9 cellular contexts compared by ENCODE assay signal in genomic region chr17:45020354-45021138, GRCh38. TPM values are rescaled to one million over a fixed set of nuclear protein-coding genes. Genes with fewer than 3 reads are reported as not detected.
DNase-seq lines count a peak whose midpoint lies in the region; TF ChIP-seq lines count a peak whose summit lies in the region.
"Had no signal": no experiment of that assay in that cellular context is flagged by ENCODE, and none has a peak within 500 bp of the region (broad histone marks: within the 10 kb centered on the region; RNA-seq: fewer than 3 reads in every experiment).

No MANE protein-coding gene starts in this region.

- TF ChIP-seq CTCF in breast epithelium (IDR thresholded peaks at IDR 0.05) (no peak), PC-9 (conservative IDR thresholded peaks at IDR 0.05) (no peak)

- H3K36me3 ChIP-seq in breast epithelium (no peaks in the 10 kb centered on the region), stomach smooth muscle (ENCODE audit: control insufficient read depth in 2 of 2, insufficient read depth in 2 of 2, low read length in 2 of 2) (peaks cover 0 to 7% of the 10 kb centered on the region in 2 donors), PC-9 (ENCODE audit: low read depth) (no peaks in the 10 kb centered on the region)

- no peak overlapping the region for H3K4me2 ChIP-seq in PC-9

- no peaks in the 10 kb centered on the region; the same call in 1 of the 2 replicates for H4K20me1 ChIP-seq in PC-9 (ENCODE audit: insufficient read depth)

- peaks cover 15% of the 10 kb centered on the region for H3K4me1 Mint-ChIP-seq in T-helper 2 cell treated with Interferon-gamma antibody and Interleukin-4, amounts not matched to agents 5 μg/mL and 100 μg/mL, for 36 hours (ENCODE audit: low read depth)

- POLR2A ChIA-PET in PC-9 (lab: Charles Lee; ENCODE audit: unreplicated experiment) = interaction anchor here (0.7 kb wide), 1 partner anchor 59 kb away, joined by 11 read pairs; no protein-coding TSS in a partner anchor

- no peak overlapping the region for H3K4me3 ChIP-seq in breast epithelium
- peak overlapping the region; percentile 27 to 71 for H3K4me3 ChIP-seq in stomach smooth muscle (ENCODE audit: low read length in 2 of 2)
- no peak overlapping the region for H3K4me3 ChIP-seq in PC-9

- H3K9me2 ChIP-seq in PC-9 (ENCODE audit: insufficient read depth) = no peaks in the 10 kb centered on the region

- no peaks in the 10 kb centered on the region for H3K9me3 Mint-ChIP-seq in T-helper 2 cell treated with Interferon-gamma antibody and Interleukin-4, amounts not matched to agents 5 μg/mL and 100 μg/mL, for 36 hours

- H3K36me3 Mint-ChIP-seq in T-helper 2 cell treated with Interferon-gamma antibody and Interleukin-4, amounts not matched to agents 5 μg/mL and 100 μg/mL, for 36 hours (ENCODE audit: low read depth) = peaks cover 7% of the 10 kb centered on the region

- no peak overlapping the region for H2AFZ ChIP-seq in PC-9

- DNase-seq in T-helper 2 cell treated with Interferon-gamma antibody and Interleukin-4, amounts not matched to agents 5 μg/mL and 100 μg/mL, for 36 hours (ENCODE audit: low spot score) = no peak
- DNase-seq in T-helper 2 cell (no peak), breast epithelium (ENCODE audit: low spot score in 2 of 2) (peak in 1 of 2 donors; percentile 49), kidney glomerular epithelial cell (lab: John Stamatoyannopoulos, UW) (peak; percentile 16), PC-9 (no peak), NOMO-1 treated with dmso at 0.1 percent for 144 hours (lab: John Stamatoyannopoulos, UW; ENCODE audit: unreplicated experiment) (no peak), OCI-M2 (lab: John Stamatoyannopoulos, UW; ENCODE audit: unreplicated experiment) (no peak)
- DNase-seq: foreskin keratinocyte had no signal

- no peak overlapping the region for H3K27ac Mint-ChIP-seq in T-helper 2 cell treated with Interferon-gamma antibody and Interleukin-4, amounts not matched to agents 5 μg/mL and 100 μg/mL, for 36 hours

- H3K9me3 ChIP-seq in breast epithelium = no peaks in the 10 kb centered on the region
- no peaks in the 10 kb centered on the region for H3K9me3 ChIP-seq in stomach smooth muscle (ENCODE audit: control insufficient read depth in 2 of 2, low read length in 2 of 2)
- H3K9me3 ChIP-seq in PC-9 (ENCODE audit: insufficient read depth, low read depth) = no peaks in the 10 kb centered on the region

- H3K27me3 ChIP-seq in breast epithelium = no peaks in the 10 kb centered on the region
- H3K27me3 ChIP-seq in stomach smooth muscle (ENCODE audit: control insufficient read depth in 1 of 2, insufficient read depth in 2 of 2, low read length in 2 of 2) = no peaks in the 10 kb centered on the region
- 0 out of 2 replicates have a peak, but pooled peaks cover 4% of the 10 kb centered on the region for H3K27me3 ChIP-seq in PC-9 (ENCODE audit: insufficient read depth, low read depth)
- H3K27me3 ChIP-seq: foreskin keratinocyte had no signal

- intact Hi-C loops in breast epithelium (cut with DNase I; ENCODE audit: low total_unique reads) (loop anchor here (5.0 to 10.0 kb wide), 2 partner anchors 84 to 103 kb away; partner anchors contain the start of gene GFAP), PC-9 (cut with micrococcal nuclease; ENCODE audit: unreplicated experiment) (loop anchor here (10.0 kb wide), 1 partner anchor 74 kb away; no protein-coding TSS in a partner anchor)

- peaks cover 36% of the 10 kb centered on the region for H3K27me3 Mint-ChIP-seq in T-helper 2 cell treated with Interferon-gamma antibody and Interleukin-4, amounts not matched to agents 5 μg/mL and 100 μg/mL, for 36 hours (ENCODE audit: low read depth)

- BruUV-seq in PC-9 (replicated peaks; lab: Mats Ljungman, UMichigan) = no TSS peak

- no peak for TF ChIP-seq POLR2A in breast epithelium (IDR thresholded peaks at IDR 0.05)

- peak overlapping the region; percentile 78 to 87 for H3K27ac ChIP-seq in breast epithelium
- peak overlapping the region; percentile 86 for H3K27ac ChIP-seq in stomach smooth muscle (ENCODE audit: low read length)
- H3K27ac ChIP-seq in PC-9 = no peak overlapping the region
- H3K27ac ChIP-seq: foreskin keratinocyte had no signal

- CTCF ChIA-PET in PC-9 (lab: Charles Lee) = interaction anchor here (0.5 to 2.4 kb wide), 4 partner anchors 27 to 100 kb away, joined by 3 to 26 read pairs (median 3); no protein-coding TSS in a partner anchor

- peaks cover 15% of the 10 kb centered on the region; the same call in 1 of the 2 replicates for H3F3A ChIP-seq in PC-9 (ENCODE audit: insufficient read depth, low read depth)

- H3K4me3 Mint-ChIP-seq in T-helper 2 cell treated with Interferon-gamma antibody and Interleukin-4, amounts not matched to agents 5 μg/mL and 100 μg/mL, for 36 hours = peak overlapping the region; percentile 53

- H3K9ac ChIP-seq in stomach smooth muscle (ENCODE audit: low read length in 2 of 2) = peak overlapping the region; percentile 13 to 71

- no peaks in the 10 kb centered on the region for H3K79me2 ChIP-seq in PC-9 (ENCODE audit: low read depth)

- H3K4me1 ChIP-seq in breast epithelium = peaks cover 7 to 13% of the 10 kb centered on the region in 2 donors
- H3K4me1 ChIP-seq in stomach smooth muscle (ENCODE audit: control insufficient read depth, insufficient read depth, low read length) = peaks cover 48% of the 10 kb centered on the region
- H3K4me1 ChIP-seq in PC-9 (replicated peaks; ENCODE audit: insufficient read depth) = peaks cover 4% of the 10 kb centered on the region

RNA-seq across cellular contexts. Expression of gene DCAKD, which starts 30.9 kb away (rescaled TPM):
- total RNA-seq in breast epithelium (10 to 100 TPM; 44.0 to 76.8 (median 48.2) TPM), PC-9 (2021) (57.9 and 68.8 TPM in 2 replicates)

RNA-seq across cellular contexts. Expression of gene NMT1, which starts 40.6 kb away (rescaled TPM):
- total RNA-seq in breast epithelium (100 to 1,000 TPM in 1 of 3 donors, 10 to 100 TPM in 2; 81.9 to 130 (median 84.0) TPM), PC-9 (2021) (103 and 132 TPM in 2 replicates)

RNA-seq across cellular contexts. Expression of gene C1QL1, which starts 52.4 kb away (rescaled TPM):
- total RNA-seq in breast epithelium = 1 to 10 TPM in 1 of 3 donors, under 1 TPM in 1, not detected in 1; 0.98 to 7.2 TPM
- total RNA-seq in PC-9 (2021) = 0.93 and 1.3 TPM in 2 replicates

Comparison
In these comparisons a context has a peak if more than half of its experiments do, and no peak if none do; other contexts are left out.
1. H3K4me3 ChIP-seq: peak in stomach smooth muscle (2 of 2); none in breast epithelium (0 of 3) and PC-9 (single experiment).